21 cellular contexts compared by ENCODE assay signal in genomic region chr19:44315883-44316282, GRCh38. TPM values are rescaled to one million over a fixed set of nuclear protein-coding genes. Genes with fewer than 3 reads are reported as not detected.
DNase-seq lines count a peak whose midpoint lies in the region; ATAC-seq, FAIRE-seq and TF ChIP-seq lines count a peak whose summit lies in the region.
"Had no signal": no experiment of that assay in that cellular context is flagged by ENCODE, and none has a peak within 500 bp of the region (broad histone marks: within the 10 kb centered on the region; RNA-seq: fewer than 3 reads in every experiment).

No MANE protein-coding gene starts in this region.

- H3K4me2 ChIP-seq in HepG2 (ENCODE audit: low read depth, low read length) (no peak overlapping the region), astrocyte (ENCODE audit: low read length) (no peak overlapping the region), endothelial cell of umbilical vein (ENCODE audit: insufficient read depth, low read length) (no peak overlapping the region)
- H3K4me2 ChIP-seq: A549 had no signal

- TF ChIP-seq RAD21 in HepG2 (CRISPR knock-in tag; IDR thresholded peaks at IDR 0.05) = no peak

- in situ Hi-C loops in HepG2 (cut with HindIII; ENCODE audit: extremely low pct_ligation_motif_present, low pct_unique_long_range_greater_than_20kb) = no loop called here

- FAIRE-seq in HepG2 (lab: Jason Lieb, UNC) (no peak), astrocyte (lab: Jason Lieb, UNC) (no peak), endothelial cell of umbilical vein (lab: Jason Lieb, UNC) (no peak)
- FAIRE-seq: GM12892 had no signal

- no peaks in the 10 kb centered on the region for H3K27me3 Mint-ChIP-seq in astrocyte (ENCODE audit: low read depth, unreplicated experiment)
- peaks cover 10% of the 10 kb centered on the region for H3K27me3 Mint-ChIP-seq in stimulated activated naive CD8-positive, alpha-beta T cell treated with anti-CD3 and anti-CD28 coated beads, Interleukin-15, amount 100 ng/mL, for 72 hours

- H3K79me2 ChIP-seq in HepG2 (ENCODE audit: insufficient read depth, low read length) = no peaks in the 10 kb centered on the region
- H3K79me2 ChIP-seq in astrocyte (ENCODE audit: insufficient read depth, low read length) = no peaks in the 10 kb centered on the region
- no peaks in the 10 kb centered on the region for H3K79me2 ChIP-seq in endothelial cell of umbilical vein (ENCODE audit: control insufficient read depth, insufficient read depth, low read length)

- H2AFZ ChIP-seq in HepG2 (ENCODE audit: low read length) (no peak overlapping the region), astrocyte (ENCODE audit: low read depth, low read length) (no peak overlapping the region), endothelial cell of umbilical vein (ENCODE audit: low read depth, low read length) (no peak overlapping the region)

- H3K4me3 Mint-ChIP-seq in astrocyte (ENCODE audit: unreplicated experiment) = no peak overlapping the region
- H3K4me3 Mint-ChIP-seq in stimulated activated naive CD8-positive, alpha-beta T cell treated with anti-CD3 and anti-CD28 coated beads, Interleukin-15, amount 100 ng/mL, for 72 hours = no peak overlapping the region
- H3K4me3 Mint-ChIP-seq: CD4-positive, alpha-beta T cell had no signal

- H3K27ac Mint-ChIP-seq in astrocyte (ENCODE audit: unreplicated experiment) = no peak overlapping the region
- H3K27ac Mint-ChIP-seq in stimulated activated naive CD8-positive, alpha-beta T cell treated with anti-CD3 and anti-CD28 coated beads, Interleukin-15, amount 100 ng/mL, for 72 hours = no peak overlapping the region
- H3K27ac Mint-ChIP-seq: CD4-positive, alpha-beta T cell had no signal

- H3K4me1 Mint-ChIP-seq in astrocyte (ENCODE audit: low read depth, unreplicated experiment) = no peaks in the 10 kb centered on the region
- no peaks in the 10 kb centered on the region for H3K4me1 Mint-ChIP-seq in stimulated activated naive CD8-positive, alpha-beta T cell treated with anti-CD3 and anti-CD28 coated beads, Interleukin-15, amount 100 ng/mL, for 72 hours

- peaks cover 4% of the 10 kb centered on the region for H3K36me3 Mint-ChIP-seq in astrocyte (ENCODE audit: low read depth, unreplicated experiment)

- H3K27ac ChIP-seq in HepG2 (ENCODE audit: extremely low read length, insufficient read depth, low read length) = no peak overlapping the region
- no peak overlapping the region for H3K27ac ChIP-seq in right lobe of liver
- no peak overlapping the region for H3K27ac ChIP-seq in astrocyte (ENCODE audit: low read depth, low read length)
- no peak overlapping the region for H3K27ac ChIP-seq in endothelial cell of umbilical vein (ENCODE audit: insufficient read depth, low read depth, low read length)
- H3K27ac ChIP-seq: 22Rv1, A549, C4-2B had no signal

- ATAC-seq in HepG2 = no peak
- ATAC-seq in right lobe of liver = no peak
- ATAC-seq in GM21528 (IDR thresholded peaks at IDR 0.05; ENCODE audit: low FRiP score, unreplicated experiment) = no peak
- no peak for ATAC-seq in stimulated activated naive CD8-positive, alpha-beta T cell treated with anti-CD3 and anti-CD28 coated beads, Interleukin-15, amount 100 ng/mL, for 72 hours
- ATAC-seq: A549, HCT116 had no signal

- H3K4me3 ChIP-seq in HepG2 (replicated peaks in 1 of 3; ENCODE audit: insufficient read depth in 1 of 3, low read depth in 2 of 3, low read length in 3 of 3) (no peak overlapping the region), right lobe of liver (no peak overlapping the region), astrocyte (ENCODE audit: insufficient read depth, low read depth, low read length) (no peak overlapping the region), endothelial cell of umbilical vein (replicated peaks in 1 of 3; ENCODE audit: insufficient read depth in 1 of 3, low read depth in 1 of 3, low read length in 3 of 3) (no peak overlapping the region)
- H3K4me3 ChIP-seq: A549 had no signal

- no peaks in the 10 kb centered on the region for H3K9me1 ChIP-seq in endothelial cell of umbilical vein (replicated peaks; ENCODE audit: control insufficient read depth, extremely low read depth, insufficient read depth, low read length)

- no peaks in the 10 kb centered on the region for H3K27me3 ChIP-seq in HepG2 (ENCODE audit: control insufficient read depth in 1 of 2, insufficient read depth in 2 of 2, low read length in 2 of 2)
- H3K27me3 ChIP-seq in right lobe of liver = no peaks in the 10 kb centered on the region
- H3K27me3 ChIP-seq in astrocyte (ENCODE audit: insufficient read depth, low read length) = no peaks in the 10 kb centered on the region
- H3K27me3 ChIP-seq in endothelial cell of umbilical vein (ENCODE audit: control insufficient read depth in 2 of 2, insufficient read depth in 2 of 2, low read length in 2 of 2) = no peaks in the 10 kb centered on the region

- POLR2A ChIA-PET in HepG2 (lab: Yijun Ruan, JAX) (no interaction called here), endothelial cell of umbilical vein (lab: Charles Lee) (no interaction called here)

- H4K20me1 ChIP-seq in HepG2 (ENCODE audit: insufficient read depth, low read length) = no peaks in the 10 kb centered on the region
- H4K20me1 ChIP-seq in astrocyte (ENCODE audit: insufficient read depth, low read length) = no peaks in the 10 kb centered on the region
- H4K20me1 ChIP-seq in endothelial cell of umbilical vein (replicated peaks; ENCODE audit: control insufficient read depth, extremely low read depth, insufficient read depth, low read length) = no peaks in the 10 kb centered on the region

- dilution Hi-C loops in endothelial cell of umbilical vein (cut with MboI; ENCODE audit: extremely low pct_ligation_motif_present, low sequenced_read_pairs) = no loop called here

- H3K4me1 ChIP-seq in HepG2 (ENCODE audit: insufficient read depth, low read length) (no peaks in the 10 kb centered on the region), right lobe of liver (no peaks in the 10 kb centered on the region), astrocyte (ENCODE audit: insufficient read depth, low read length) (no peaks in the 10 kb centered on the region), endothelial cell of umbilical vein (ENCODE audit: control insufficient read depth, extremely low read depth, insufficient read depth, low read length) (no peaks in the 10 kb centered on the region)
- H3K4me1 ChIP-seq: A549, Caco-2 had no signal

- 97% methylated on average over 2 of the region's 2 CpGs for WGBS in HepG2 (ENCODE audit: low lambda C conversion rate)
- WGBS in right lobe of liver (ENCODE audit: insufficient coverage, low coverage, low lambda C conversion rate, missing lambda C conversion rate) = 91% methylated on average over 2 of the region's 2 CpGs

- intact Hi-C loops in HepG2 (cut with micrococcal nuclease; ENCODE audit: unreplicated experiment) (no loop called here), right lobe of liver (cut with DNase I) (no loop called here), endothelial cell of umbilical vein (cut with micrococcal nuclease) (no loop called here)

- no peak overlapping the region for H3K9ac ChIP-seq in HepG2 (ENCODE audit: insufficient read depth, low read depth, low read length)
- H3K9ac ChIP-seq in astrocyte (ENCODE audit: low read length) = no peak overlapping the region
- no peak overlapping the region for H3K9ac ChIP-seq in endothelial cell of umbilical vein (replicated peaks; ENCODE audit: extremely low read depth, insufficient read depth, low read length)

- TF ChIP-seq CTCF in HepG2 (CRISPR knock-in tag; IDR thresholded peaks at IDR 0.05) = no peak
- no peak for TF ChIP-seq CTCF in right lobe of liver (IDR thresholded peaks at IDR 0.05)
- no peak for TF ChIP-seq CTCF in astrocyte (IDR thresholded peaks at IDR 0.05; ENCODE audit: insufficient read depth, low read depth, low read length)
- no peak for TF ChIP-seq CTCF in endothelial cell of umbilical vein (IDR thresholded peaks at IDR 0.05; ENCODE audit: extremely low read depth in 1 of 2, insufficient read depth in 1 of 2, low read depth in 1 of 2, low read length in 2 of 2)

- no TSS peak for BruUV-seq in HepG2 (replicated peaks; lab: Mats Ljungman, UMichigan)
- no TSS peak for BruUV-seq in endothelial cell of umbilical vein (replicated peaks; lab: Mats Ljungman, UMichigan)

- CTCF ChIA-PET in HepG2 (lab: Yijun Ruan, JAX; ENCODE audit: low intra/inter-chr PET ratio, low total read pairs) = no interaction called here
- CTCF ChIA-PET in endothelial cell of umbilical vein (lab: Charles Lee) = no interaction called here

- TF ChIP-seq EP300 in HepG2 (IDR thresholded peaks at IDR 0.05; ENCODE audit: low read depth in 2 of 2, low read length in 2 of 2) (no peak), HepG2 (CRISPR knock-in tag; IDR thresholded peaks at IDR 0.05; ENCODE audit: borderline replicate concordance) (no peak)

- H3K9me3 Mint-ChIP-seq in astrocyte (ENCODE audit: unreplicated experiment) = peaks cover 14% of the 10 kb centered on the region
- H3K9me3 Mint-ChIP-seq in stimulated activated naive CD8-positive, alpha-beta T cell treated with anti-CD3 and anti-CD28 coated beads, Interleukin-15, amount 100 ng/mL, for 72 hours = peaks cover 40 to 47% of the 10 kb centered on the region in 2 donors

- no peak for DNase-seq in HepG2 (ENCODE audit: low spot score)
- no peak for DNase-seq in right lobe of liver
- DNase-seq in astrocyte (ENCODE audit: low read depth) = peak; percentile 2
- peak; percentile 13 for DNase-seq in endothelial cell of umbilical vein (ENCODE audit: low read depth, low spot score)
- DNase-seq in activated CD4-positive, alpha-beta T cell treated with anti-CD3 and anti-CD28 coated beads for 1 hour = no peak
- DNase-seq in NCI-H2171 treated with DMSO at 0.1 percent for 48 hours (lab: John Stamatoyannopoulos, UW) = no peak
- DNase-seq in stimulated activated naive CD8-positive, alpha-beta T cell treated with anti-CD3 and anti-CD28 coated beads, Interleukin-15, amount 100 ng/mL, for 72 hours = no peak
- DNase-seq: AML-193; Caco-2; CD4-positive, alpha-beta T cell; DMS153; DMS79; GDM1; GOT3; H7 had no signal

- H3K36me3 ChIP-seq in HepG2 (replicated peaks in 1 of 2; ENCODE audit: control insufficient read depth in 1 of 2, insufficient read depth in 2 of 2, low read length in 2 of 2) (no peaks in the 10 kb centered on the region), right lobe of liver (no peaks in the 10 kb centered on the region), astrocyte (ENCODE audit: insufficient read depth, low read length) (no peaks in the 10 kb centered on the region), endothelial cell of umbilical vein (ENCODE audit: control insufficient read depth in 2 of 2, extremely low read depth in 1 of 2, insufficient read depth in 2 of 2, low read length in 2 of 2) (no peaks in the 10 kb centered on the region)

- H3K9me3 ChIP-seq in HepG2 (ENCODE audit: low read length) (peaks cover 30% of the 10 kb centered on the region), right lobe of liver (peaks cover 0 to 23% (median 2%) of the 10 kb centered on the region in 4 donors), astrocyte (ENCODE audit: insufficient read depth, low read depth, low read length) (no peaks in the 10 kb centered on the region), endothelial cell of umbilical vein (replicated peaks; ENCODE audit: control insufficient read depth, insufficient read depth, low read length) (no peaks in the 10 kb centered on the region)

- TF ChIP-seq POLR2A in HepG2 (IDR thresholded peaks at IDR 0.05; ENCODE audit: insufficient read depth in 1 of 2, low read depth in 2 of 2, low read length in 2 of 2) (no peak), right lobe of liver (IDR thresholded peaks at IDR 0.05) (no peak), endothelial cell of umbilical vein (IDR thresholded peaks at IDR 0.05; ENCODE audit: low read depth, low read length) (no peak)

RNA-seq across cellular contexts. Expression of gene ZNF235, which starts 11.1 kb away (rescaled TPM):
- 5.5 and 5.9 TPM in 2 replicates for total RNA-seq in HepG2 (2016; rRNA removed; fragmentation: Illumina TruSeq; extraction: Trizol)
- 0.79 and 1.3 TPM in 2 replicates for total RNA-seq in HepG2 (2016; cell fraction: cytosol; rRNA removed; fragmentation: Illumina TruSeq; extraction: Trizol; ENCODE audit: low read depth)
- total RNA-seq in HepG2 (2016; cell fraction: insoluble cytoplasmic fraction; rRNA removed; fragmentation: Illumina TruSeq; extraction: Trizol) = 6.4 and 7.2 TPM in 2 replicates
- total RNA-seq in HepG2 (2016; cell fraction: membrane; rRNA removed; fragmentation: Illumina TruSeq; extraction: Trizol) = 3.3 and 3.5 TPM in 2 replicates
- 9.6 and 10.6 TPM in 2 replicates for total RNA-seq in HepG2 (2016; cell fraction: nucleus; rRNA removed; fragmentation: Illumina TruSeq; extraction: Trizol)
- 4.3 and 4.8 TPM in 2 replicates for polyA plus RNA-seq in HepG2 (2011; rRNA removed)
- polyA plus RNA-seq in HepG2 (2011; cell fraction: cytosol; rRNA removed) = 1.3 and 3.3 TPM in 2 replicates
- polyA plus RNA-seq in HepG2 (2011; cell fraction: nucleus; rRNA removed) = 4.6 and 6.1 TPM in 2 replicates
- polyA plus RNA-seq in HepG2 (2012) = 3.5 and 3.6 TPM in 2 replicates
- 0.54 TPM in 2 replicates for polyA plus RNA-seq in HepG2 (2016; cell fraction: cytosol; fragmentation: Illumina TruSeq; extraction: Trizol; ENCODE audit: low read depth)
- 3.8 and 4.5 TPM in 2 replicates for polyA plus RNA-seq in HepG2 (2016; cell fraction: insoluble cytoplasmic fraction; fragmentation: Illumina TruSeq; extraction: Trizol; ENCODE audit: low read depth)
- polyA plus RNA-seq in HepG2 (2016; cell fraction: membrane; fragmentation: Illumina TruSeq; extraction: Trizol; ENCODE audit: low read depth) = 1.2 and 1.5 TPM in 2 replicates
- polyA plus RNA-seq in HepG2 (2016; cell fraction: nucleus; fragmentation: Illumina TruSeq; extraction: Trizol; ENCODE audit: insufficient read depth, low read depth) = 9.6 and 10.9 TPM in 2 replicates
- 3.8 and 5.7 TPM in 2 replicates for polyA minus RNA-seq in HepG2 (2011; rRNA and poly(A)+ RNA removed; ENCODE audit: low replicate concordance)
- polyA minus RNA-seq in HepG2 (2011; cell fraction: cytosol; rRNA and poly(A)+ RNA removed) = 1.2 and 1.9 TPM in 2 replicates
- 25.9 and 29.5 TPM in 2 replicates for polyA minus RNA-seq in HepG2 (2011; cell fraction: nucleus; rRNA and poly(A)+ RNA removed)
- total RNA-seq in right lobe of liver = 1 to 10 TPM; 1.3 to 2.7 (median 1.9) TPM
- total RNA-seq in astrocyte = 4.8 and 6.4 TPM in 2 replicates
- 5.2 TPM in 2 replicates for total RNA-seq in endothelial cell of umbilical vein
- polyA plus RNA-seq in endothelial cell of umbilical vein = 1.8 and 2.0 TPM in 2 replicates
- 1.6 and 1.7 TPM in 2 replicates for polyA plus RNA-seq in endothelial cell of umbilical vein (2011; cell fraction: cytosol; rRNA removed)
- polyA plus RNA-seq in endothelial cell of umbilical vein (2011; cell fraction: nucleus; rRNA removed) = 9.3 and 9.9 TPM in 2 replicates
- polyA plus RNA-seq in endothelial cell of umbilical vein (2012) = 1.7 and 2.1 TPM in 2 replicates
- polyA minus RNA-seq in endothelial cell of umbilical vein = 5.7 and 7.8 TPM in 2 replicates
- 0.72 TPM for polyA minus RNA-seq in endothelial cell of umbilical vein (2011; cell fraction: cytosol; rRNA and poly(A)+ RNA removed)
- 8.6 and 11.0 TPM in 2 replicates for polyA minus RNA-seq in endothelial cell of umbilical vein (2011; cell fraction: nucleus; rRNA and poly(A)+ RNA removed)

RNA-seq across cellular contexts. Expression of gene ZNF112, which starts 40.6 kb away (rescaled TPM):
- total RNA-seq in HepG2 (2016; rRNA removed; fragmentation: Illumina TruSeq; extraction: Trizol) (3.6 and 5.4 TPM in 2 replicates), right lobe of liver (1 to 10 TPM in 4 of 6 experiments, under 1 TPM in 2; 0.86 to 1.7 (median 1.1) TPM), astrocyte (4.1 and 4.4 TPM in 2 replicates), endothelial cell of umbilical vein (4.6 and 7.5 TPM in 2 replicates)
- 0.30 and 0.88 TPM in 2 replicates for total RNA-seq in HepG2 (2016; cell fraction: cytosol; rRNA removed; fragmentation: Illumina TruSeq; extraction: Trizol; ENCODE audit: low read depth)
- total RNA-seq in HepG2 (2016; cell fraction: insoluble cytoplasmic fraction; rRNA removed; fragmentation: Illumina TruSeq; extraction: Trizol) = 3.7 and 5.6 TPM in 2 replicates
- 1.2 and 1.6 TPM in 2 replicates for total RNA-seq in HepG2 (2016; cell fraction: membrane; rRNA removed; fragmentation: Illumina TruSeq; extraction: Trizol)
- 7.1 and 7.5 TPM in 2 replicates for total RNA-seq in HepG2 (2016; cell fraction: nucleus; rRNA removed; fragmentation: Illumina TruSeq; extraction: Trizol)
- polyA plus RNA-seq in HepG2 (2011; rRNA removed) (1.8 and 2.1 TPM in 2 replicates), endothelial cell of umbilical vein (1.2 and 2.0 TPM in 2 replicates)
- 0.35 and 0.86 TPM in 2 replicates for polyA plus RNA-seq in HepG2 (2011; cell fraction: cytosol; rRNA removed)
- polyA plus RNA-seq in HepG2 (2011; cell fraction: nucleus; rRNA removed) = 2.9 and 4.6 TPM in 2 replicates
- polyA plus RNA-seq in HepG2 (2012) = 1.9 and 3.0 TPM in 2 replicates
- polyA plus RNA-seq in HepG2 (2016; cell fraction: cytosol; fragmentation: Illumina TruSeq; extraction: Trizol; ENCODE audit: low read depth) = 0.12 and 0.25 TPM in 2 replicates
- 2.3 and 2.7 TPM in 2 replicates for polyA plus RNA-seq in HepG2 (2016; cell fraction: insoluble cytoplasmic fraction; fragmentation: Illumina TruSeq; extraction: Trizol; ENCODE audit: low read depth)
- 0.25 and 0.37 TPM in 2 replicates for polyA plus RNA-seq in HepG2 (2016; cell fraction: membrane; fragmentation: Illumina TruSeq; extraction: Trizol; ENCODE audit: low read depth)
- polyA plus RNA-seq in HepG2 (2016; cell fraction: nucleus; fragmentation: Illumina TruSeq; extraction: Trizol; ENCODE audit: insufficient read depth, low read depth) = 5.2 and 6.6 TPM in 2 replicates
- 1.2 and 1.7 TPM in 2 replicates for polyA minus RNA-seq in HepG2 (2011; rRNA and poly(A)+ RNA removed; ENCODE audit: low replicate concordance)
- polyA minus RNA-seq in HepG2 (2011; cell fraction: cytosol; rRNA and poly(A)+ RNA removed) = 1.2 and 1.4 TPM in 2 replicates
- polyA minus RNA-seq in HepG2 (2011; cell fraction: nucleus; rRNA and poly(A)+ RNA removed) = 20.2 and 24.5 TPM in 2 replicates
- polyA plus RNA-seq in endothelial cell of umbilical vein (2011; cell fraction: cytosol; rRNA removed) = 2.2 TPM in 2 replicates
- polyA plus RNA-seq in endothelial cell of umbilical vein (2011; cell fraction: nucleus; rRNA removed) = 9.5 and 15.2 TPM in 2 replicates
- 3.1 and 3.7 TPM in 2 replicates for polyA plus RNA-seq in endothelial cell of umbilical vein (2012)
- polyA minus RNA-seq in endothelial cell of umbilical vein = 3.4 and 5.6 TPM in 2 replicates
- polyA minus RNA-seq in endothelial cell of umbilical vein (2011; cell fraction: cytosol; rRNA and poly(A)+ RNA removed) = 0.82 TPM
- 11.3 TPM in 2 replicates for polyA minus RNA-seq in endothelial cell of umbilical vein (2011; cell fraction: nucleus; rRNA and poly(A)+ RNA removed)

RNA-seq across cellular contexts. Expression of gene ZNF233, which starts 56.2 kb away (rescaled TPM):
- total RNA-seq in HepG2 (2016; rRNA removed; fragmentation: Illumina TruSeq; extraction: Trizol) (2.0 and 2.1 TPM in 2 replicates), right lobe of liver (not detected), astrocyte (2.1 and 2.7 TPM in 2 replicates), endothelial cell of umbilical vein (0.76 and 0.88 TPM in 2 replicates)
- total RNA-seq in HepG2 (2016; cell fraction: cytosol; rRNA removed; fragmentation: Illumina TruSeq; extraction: Trizol; ENCODE audit: low read depth) = 0.53 and 0.81 TPM in 2 replicates
- total RNA-seq in HepG2 (2016; cell fraction: insoluble cytoplasmic fraction; rRNA removed; fragmentation: Illumina TruSeq; extraction: Trizol) = 1.7 and 2.8 TPM in 2 replicates
- total RNA-seq in HepG2 (2016; cell fraction: membrane; rRNA removed; fragmentation: Illumina TruSeq; extraction: Trizol) = 0.59 and 0.96 TPM in 2 replicates
- 1.4 and 2.1 TPM in 2 replicates for total RNA-seq in HepG2 (2016; cell fraction: nucleus; rRNA removed; fragmentation: Illumina TruSeq; extraction: Trizol)
- polyA plus RNA-seq in HepG2 (2011; rRNA removed) (0.49 and 0.93 TPM in 2 replicates), endothelial cell of umbilical vein (0.15 and 0.25 TPM in 2 replicates)
- polyA plus RNA-seq in HepG2 (2011; cell fraction: cytosol; rRNA removed) = 0.42 and 0.58 TPM in 2 replicates
- polyA plus RNA-seq in HepG2 (2011; cell fraction: nucleus; rRNA removed) = 0.79 and 0.99 TPM in 2 replicates
- 0.61 and 1.1 TPM in 2 replicates for polyA plus RNA-seq in HepG2 (2012)
- polyA plus RNA-seq in HepG2 (2016; cell fraction: cytosol; fragmentation: Illumina TruSeq; extraction: Trizol; ENCODE audit: low read depth) = 0.09 and 0.17 TPM in 2 replicates
- polyA plus RNA-seq in HepG2 (2016; cell fraction: insoluble cytoplasmic fraction; fragmentation: Illumina TruSeq; extraction: Trizol; ENCODE audit: low read depth) = 1.2 and 1.6 TPM in 2 replicates
- polyA plus RNA-seq in HepG2 (2016; cell fraction: membrane; fragmentation: Illumina TruSeq; extraction: Trizol; ENCODE audit: low read depth) = 0.16 TPM in 2 replicates
- 1.3 and 1.5 TPM in 2 replicates for polyA plus RNA-seq in HepG2 (2016; cell fraction: nucleus; fragmentation: Illumina TruSeq; extraction: Trizol; ENCODE audit: insufficient read depth, low read depth)
- polyA minus RNA-seq in HepG2 (2011; rRNA and poly(A)+ RNA removed; ENCODE audit: low replicate concordance) = 0.35 and 1.8 TPM in 2 replicates
- polyA minus RNA-seq in HepG2 (2011; cell fraction: cytosol; rRNA and poly(A)+ RNA removed) = 0.53 and 1.1 TPM in 2 replicates
- 2.7 and 4.1 TPM in 2 replicates for polyA minus RNA-seq in HepG2 (2011; cell fraction: nucleus; rRNA and poly(A)+ RNA removed)
- 0.27 TPM in 2 replicates for polyA plus RNA-seq in endothelial cell of umbilical vein (2011; cell fraction: cytosol; rRNA removed)
- 0.40 and 0.48 TPM in 2 replicates for polyA plus RNA-seq in endothelial cell of umbilical vein (2011; cell fraction: nucleus; rRNA removed)
- 0.41 and 1.1 TPM in 2 replicates for polyA plus RNA-seq in endothelial cell of umbilical vein (2012)
- 0.55 and 0.73 TPM in 2 replicates for polyA minus RNA-seq in endothelial cell of umbilical vein
- polyA minus RNA-seq in endothelial cell of umbilical vein (2011; cell fraction: cytosol; rRNA and poly(A)+ RNA removed) = not detected
- polyA minus RNA-seq in endothelial cell of umbilical vein (2011; cell fraction: nucleus; rRNA and poly(A)+ RNA removed) = 0.29 and 0.91 TPM in 2 replicates

Comparison
In these comparisons a context has a peak if more than half of its experiments do, and no peak if none do; other contexts are left out.
1. DNase-seq: peak in astrocyte (single experiment) and endothelial cell of umbilical vein (single experiment); none in HepG2 (single experiment), right lobe of liver (0 of 3), activated CD4-positive, alpha-beta T cell treated with anti-CD3 and anti-CD28 coated beads for 1 hour (single experiment), NCI-H2171 treated with DMSO at 0.1 percent for 48 hours (single experiment) and stimulated activated naive CD8-positive, alpha-beta T cell treated with anti-CD3 and anti-CD28 coated beads, Interleukin-15, amount 100 ng/mL, for 72 hours (0 of 2).